18 cellular contexts compared by ENCODE assay signal in genomic region chr6:131795366-131795765, GRCh38.
"Had no signal": no experiment of that assay in that cellular context is flagged by ENCODE, and none has a peak within 500 bp of the region (broad histone marks: within the 10 kb centered on the region; RNA-seq: fewer than 3 reads in every experiment).

No MANE protein-coding gene starts in this region.

- H3K27ac Mint-ChIP-seq: mesothelial cell of epicardium had no signal

- DNase-seq: dermis blood vessel endothelial cell; dorsolateral prefrontal cortex; effector CD4-positive, alpha-beta T cell; effector memory CD4-positive, alpha-beta T cell; foreskin keratinocyte; heart left ventricle; hypothalamus; left cardiac atrium; left lung; left ventricle myocardium superior; lower lobe of right lung; mesenchymal stem cell; mucosa of descending colon had no signal

- H3K4me1 Mint-ChIP-seq: mesothelial cell of epicardium had no signal

- H3K9me3 ChIP-seq: esophagus muscularis mucosa, gastroesophageal sphincter, left lung, lower lobe of right lung, mucosa of descending colon had no signal

- H3K4me3 ChIP-seq: coronary artery, dorsolateral prefrontal cortex, esophagus muscularis mucosa, gastroesophageal sphincter, heart left ventricle, hepatocyte, left lung, lower lobe of right lung, mucosa of descending colon had no signal

- H3K4me3 Mint-ChIP-seq: mesothelial cell of epicardium had no signal

- H3K27me3 ChIP-seq: esophagus muscularis mucosa, foreskin keratinocyte, gastroesophageal sphincter, heart left ventricle, hepatocyte, left lung had no signal

- H3K79me2 ChIP-seq: hepatocyte had no signal

- H3K4me2 ChIP-seq: hepatocyte had no signal

- ATAC-seq: foreskin keratinocyte, gastroesophageal sphincter, heart left ventricle, left cardiac atrium, left lung, left ventricle myocardium superior, lower lobe of right lung, mucosa of descending colon had no signal

- H3K36me3 ChIP-seq: esophagus muscularis mucosa, gastroesophageal sphincter, heart left ventricle, left lung, lower lobe of right lung had no signal

- H2AFZ ChIP-seq: hepatocyte had no signal

- H3K27ac ChIP-seq: coronary artery, dorsolateral prefrontal cortex, esophagus muscularis mucosa, foreskin keratinocyte, gastroesophageal sphincter, heart left ventricle, hepatocyte, left lung, lower lobe of right lung had no signal

- H3K36me3 Mint-ChIP-seq: mesothelial cell of epicardium had no signal

- H3K4me1 ChIP-seq: esophagus muscularis mucosa, foreskin keratinocyte, gastroesophageal sphincter, heart left ventricle, left lung, lower lobe of right lung had no signal
